ENCODE assay signal across 18 cellular contexts in the genomic region with DNA sequence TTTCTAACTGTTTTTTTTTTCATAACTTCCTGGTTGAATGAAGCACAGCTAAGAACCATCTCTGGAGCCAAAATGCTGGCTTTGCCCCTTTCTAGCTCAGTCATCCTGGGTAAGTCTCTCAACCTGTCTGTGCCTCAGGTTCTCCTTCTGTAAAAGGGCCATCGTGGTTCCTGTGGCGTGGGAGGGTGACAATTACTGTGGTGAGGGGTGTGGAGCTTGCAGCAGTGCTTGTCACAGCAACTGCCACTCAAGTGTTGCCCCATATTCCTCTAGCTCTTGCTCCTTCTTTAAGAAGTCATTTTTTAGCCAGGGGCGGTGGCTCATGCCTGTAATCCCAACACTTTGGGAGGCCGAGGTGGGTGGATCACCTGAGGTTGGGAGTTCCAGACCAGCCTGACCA. TPM values are rescaled to one million over a fixed set of nuclear protein-coding genes. Genes with fewer than 3 reads are reported as not detected.
DNase-seq lines count a peak whose midpoint lies in the region; ATAC-seq, FAIRE-seq and TF ChIP-seq lines count a peak whose summit lies in the region.
"Had no signal": no experiment of that assay in that cellular context is flagged by ENCODE, and none has a peak within 500 bp of the region (broad histone marks: within the 10 kb centered on the region; RNA-seq: fewer than 3 reads in every experiment).

No MANE protein-coding gene starts in this region.

- no peak for FAIRE-seq in K562 (lab: Jason Lieb, UNC)

- peaks cover 12% of the 10 kb centered on the region for H3K27me3 Mint-ChIP-seq in type B pancreatic cell

- H3K36me3 Mint-ChIP-seq in type B pancreatic cell: peaks cover 3% of the 10 kb centered on the region

- TF ChIP-seq RAD21 in K562 (CRISPR knock-in tag; conservative IDR thresholded peaks at IDR 0.05 in 1 of 2, IDR thresholded peaks at IDR 0.05 in 1 of 2): no peak

- ATAC-seq in K562: no peak
- no peak for ATAC-seq in GM18517 (IDR thresholded peaks at IDR 0.05; ENCODE audit: unreplicated experiment)
- ATAC-seq: esophagus mucosa, GM23338, left cardiac atrium, Right ventricle myocardium inferior had no signal

- H3K79me2 ChIP-seq in K562 (ENCODE audit: control insufficient read depth, insufficient read depth, low read length): peaks cover 34% of the 10 kb centered on the region

- intact Hi-C loops in K562 (cut with micrococcal nuclease): no loop called here

- no peaks in the 10 kb centered on the region for H3K4me1 Mint-ChIP-seq in type B pancreatic cell (ENCODE audit: unreplicated experiment)
- H3K4me1 Mint-ChIP-seq: neural crest cell had no signal

- no peak for TF ChIP-seq EP300 in K562 (IDR thresholded peaks at IDR 0.05; ENCODE audit: low read length)

- H3K9me3 Mint-ChIP-seq in type B pancreatic cell: no peaks in the 10 kb centered on the region
- H3K9me3 Mint-ChIP-seq: CD8-positive, alpha-beta memory T cell; GM23338; neural crest cell had no signal

- H3K27ac ChIP-seq in K562 (ENCODE audit: extremely low read depth, low read depth, low read length): no peak overlapping the region
- H3K27ac ChIP-seq: VCaP had no signal

- H3K36me3 ChIP-seq in K562 (ENCODE audit: control insufficient read depth, insufficient read depth, low read length): peaks cover 61% of the 10 kb centered on the region
- H3K36me3 ChIP-seq: uterus had no signal

- no peak overlapping the region for H3K4me2 ChIP-seq in K562 (ENCODE audit: insufficient read depth, low read length)
- H3K4me2 ChIP-seq: GM23338 had no signal

- in situ Hi-C loops in K562 (cut with MboI): no loop called here

- TF ChIP-seq CTCF in K562 (IDR thresholded peaks at IDR 0.05 in 2 of 3, conservative IDR thresholded peaks at IDR 0.05 in 1 of 3; ENCODE audit: insufficient read depth in 2 of 3, low read depth in 1 of 3, low read length in 3 of 3) (no peak), type B pancreatic cell (conservative IDR thresholded peaks at IDR 0.05) (no peak)

- POLR2A ChIA-PET in K562 (lab: Yijun Ruan, JAX): interaction anchor here (0.6 to 5.5 kb wide), 7 partner anchors 8 to 159 kb away, joined by 3 to 50 read pairs (median 6); partner anchors contain the start of genes RNF151, RPS2, TBL3 and TRAF7

- H4K20me1 ChIP-seq in K562 (replicated peaks; ENCODE audit: control insufficient read depth, insufficient read depth, low read length): no peaks in the 10 kb centered on the region; the same call in none of the 2 replicates

- BruUV-seq in K562 (replicated peaks; lab: Mats Ljungman, UMichigan): no TSS peak

- H3K27me3 ChIP-seq in K562 (ENCODE audit: control insufficient read depth in 2 of 2, insufficient read depth in 2 of 2, low read length in 2 of 2): no peaks in the 10 kb centered on the region

- DNase-seq in stimulated activated CD4-positive, alpha-beta T cell treated with anti-CD3 and anti-CD28 coated beads, Interleukin-15, amount 100 ng/mL, for 24 hours: peak; percentile 55
- DNase-seq in stimulated activated CD4-positive, alpha-beta T cell treated with anti-CD3 and anti-CD28 coated beads, Interleukin-2, amount 100 ng/mL, for 48 hours: no peak
- DNase-seq in K562 (ENCODE audit: extremely low read depth in 1 of 4, low spot score in 3 of 4) (no peak), type B pancreatic cell (ENCODE audit: extremely low spot score, unreplicated experiment) (no peak), NCI-H2081 (lab: John Stamatoyannopoulos, UW) (no peak)
- DNase-seq: activated gamma-delta T cell; CD8-positive, alpha-beta memory T cell; central memory CD4-positive, alpha-beta T cell; left cardiac atrium; NCI-H526 treated with DMSO at 0.1 percent for 48 hours; uterus had no signal

- H3K4me1 ChIP-seq in K562 (replicated peaks in 1 of 2; ENCODE audit: control insufficient read depth in 2 of 2, insufficient read depth in 2 of 2, low read length in 2 of 2): peaks cover 20 to 50% of the 10 kb centered on the region in 2 experiments

- H3K9me3 ChIP-seq in K562 (replicated peaks; ENCODE audit: control insufficient read depth, insufficient read depth, low read depth, low read length): no peaks in the 10 kb centered on the region
- H3K9me3 ChIP-seq: uterus had no signal

- peak overlapping the region in 1 of 2 experiments; percentile 75; a peak in 1 of 4 replicates for H3K9ac ChIP-seq in K562 (ENCODE audit: insufficient read depth in 1 of 2, low read depth in 2 of 2, low read length in 2 of 2)

- H3K9me1 ChIP-seq in K562 (ENCODE audit: control insufficient read depth, insufficient read depth, low read length): no peaks in the 10 kb centered on the region

- H3K27ac Mint-ChIP-seq in type B pancreatic cell: peak overlapping the region; percentile 69
- H3K27ac Mint-ChIP-seq: GM23338, progenitor cell of endocrine pancreas had no signal

- no peak overlapping the region for H3K4me3 Mint-ChIP-seq in type B pancreatic cell
- H3K4me3 Mint-ChIP-seq: GM23338 had no signal

- H3K4me3 ChIP-seq in K562: no peak overlapping the region
- H3K4me3 ChIP-seq: GM23338, uterus had no signal

- no peak overlapping the region for H2AFZ ChIP-seq in K562 (ENCODE audit: low read depth, low read length)
- H2AFZ ChIP-seq: GM23338 had no signal

- no peak for TF ChIP-seq POLR2A in K562 (conservative IDR thresholded peaks at IDR 0.05)

- CTCF ChIA-PET in K562 (lab: Yijun Ruan, JAX; ENCODE audit: low intra/inter-chr PET ratio): no interaction called here

- 71% methylated on average over 4 of the region's 4 CpGs for WGBS in K562 (ENCODE audit: insufficient coverage, low coverage, missing lambda C conversion rate)

RNA-seq across cellular contexts. Expression of gene SYNGR3, which starts 6.4 kb away (rescaled TPM):
- 9.9 and 36.5 TPM in 2 replicates for total RNA-seq in K562 (2011; cell fraction: chromatin; rRNA removed; ENCODE audit: low replicate concordance)
- 44.1 and 46.0 TPM in 2 replicates for total RNA-seq in K562 (2011; cell fraction: nucleolus; rRNA removed)
- 27.9 and 32.7 TPM in 2 replicates for total RNA-seq in K562 (2011; cell fraction: nucleoplasm; rRNA removed)
- 69.2 and 110 TPM in 2 replicates for total RNA-seq in K562 (2014; rRNA removed)
- 17.8 and 20.7 TPM in 2 replicates for total RNA-seq in K562 (2014; rRNA removed; fragmentation: Illumina TruSeq; extraction: Trizol)
- total RNA-seq in K562 (2015; rRNA removed; fragmentation: Illumina TruSeq; extraction: Trizol): 24.4 and 28.6 TPM in 2 replicates
- total RNA-seq in K562 (2021): 61.9 and 68.8 TPM in 2 replicates
- polyA plus RNA-seq in K562 (2011; rRNA removed): 36.3 and 38.3 TPM in 2 replicates
- 65.6 and 158 TPM in 2 replicates for polyA plus RNA-seq in K562 (2011; cell fraction: cytosol; rRNA removed)
- 37.4 and 52.6 TPM in 2 replicates for polyA plus RNA-seq in K562 (2011; cell fraction: nucleus; rRNA removed)
- polyA plus RNA-seq in K562 (2012): 49.8 and 53.8 TPM in 2 replicates
- polyA plus RNA-seq in K562 (2014; fragmentation: Illumina TruSeq; extraction: Trizol): 41.5 and 44.1 TPM in 2 replicates
- 1 to 10 TPM; 3.7 to 4.4 TPM for polyA plus RNA-seq in K562 (2014; fragmentation: Nextera tagmentation; extraction: Ambion mirVana)
- polyA plus RNA-seq in K562 (2014; rRNA removed): 47.7 and 69.1 TPM in 2 replicates
- polyA minus RNA-seq in K562 (2011; rRNA and poly(A)+ RNA removed): 14.7 and 22.4 TPM in 2 replicates
- polyA minus RNA-seq in K562 (2011; cell fraction: cytosol; rRNA and poly(A)+ RNA removed): 42.2 and 50.7 TPM in 2 replicates
- 16.2 and 16.4 TPM in 2 replicates for polyA minus RNA-seq in K562 (2011; cell fraction: nucleus; rRNA and poly(A)+ RNA removed)
- 2.4 and 2.5 TPM in 2 replicates for total RNA-seq in type B pancreatic cell (ENCODE audit: low replicate concordance)

RNA-seq across cellular contexts. Expression of gene GFER, which starts 12.2 kb away (rescaled TPM):
- 9.2 and 25.2 TPM in 2 replicates for total RNA-seq in K562 (2011; cell fraction: chromatin; rRNA removed; ENCODE audit: low replicate concordance)
- total RNA-seq in K562 (2011; cell fraction: nucleolus; rRNA removed): 28.7 TPM in 2 replicates
- total RNA-seq in K562 (2011; cell fraction: nucleoplasm; rRNA removed): 18.7 and 18.8 TPM in 2 replicates
- total RNA-seq in K562 (2014; rRNA removed) (46.2 and 67.8 TPM in 2 replicates), K562 (2014; rRNA removed; fragmentation: Illumina TruSeq; extraction: Trizol) (10.1 and 15.6 TPM in 2 replicates), K562 (2015; rRNA removed; fragmentation: Illumina TruSeq; extraction: Trizol) (22.9 and 26.3 TPM in 2 replicates), K562 (2021) (53.7 and 54.7 TPM in 2 replicates), type B pancreatic cell (ENCODE audit: low replicate concordance) (25.3 and 31.6 TPM in 2 replicates)
- polyA plus RNA-seq in K562 (2011; rRNA removed) (16.5 and 28.7 TPM in 2 replicates), K562 (2014; fragmentation: Illumina TruSeq; extraction: Trizol) (19.8 and 24.3 TPM in 2 replicates), K562 (2014; fragmentation: Nextera tagmentation; extraction: Ambion mirVana) (1 to 10 TPM; 4.3 to 5.1 TPM), K562 (2014; rRNA removed) (45.4 and 46.8 TPM in 2 replicates)
- 18.4 and 31.1 TPM in 2 replicates for polyA plus RNA-seq in K562 (2011; cell fraction: cytosol; rRNA removed)
- 30.1 and 38.7 TPM in 2 replicates for polyA plus RNA-seq in K562 (2011; cell fraction: nucleus; rRNA removed)
- polyA plus RNA-seq in K562 (2012): 34.0 and 53.1 TPM in 2 replicates
- 3.4 and 4.4 TPM in 2 replicates for polyA minus RNA-seq in K562 (2011; rRNA and poly(A)+ RNA removed)
- polyA minus RNA-seq in K562 (2011; cell fraction: cytosol; rRNA and poly(A)+ RNA removed): 16.9 and 22.0 TPM in 2 replicates
- 14.0 and 16.9 TPM in 2 replicates for polyA minus RNA-seq in K562 (2011; cell fraction: nucleus; rRNA and poly(A)+ RNA removed)

RNA-seq across cellular contexts. Expression of gene ZNF598, which starts 13.4 kb away (rescaled TPM):
- total RNA-seq in K562 (2011; cell fraction: chromatin; rRNA removed; ENCODE audit: low replicate concordance): 32.9 and 115 TPM in 2 replicates
- 90.6 and 99.4 TPM in 2 replicates for total RNA-seq in K562 (2011; cell fraction: nucleolus; rRNA removed)
- 37.9 and 42.6 TPM in 2 replicates for total RNA-seq in K562 (2011; cell fraction: nucleoplasm; rRNA removed)
- total RNA-seq in K562 (2014; rRNA removed) (39.7 and 50.2 TPM in 2 replicates), K562 (2014; rRNA removed; fragmentation: Illumina TruSeq; extraction: Trizol) (9.7 and 11.1 TPM in 2 replicates), K562 (2015; rRNA removed; fragmentation: Illumina TruSeq; extraction: Trizol) (29.6 and 33.6 TPM in 2 replicates), K562 (2021) (114 and 115 TPM in 2 replicates), type B pancreatic cell (ENCODE audit: low replicate concordance) (43.9 and 46.1 TPM in 2 replicates)
- polyA plus RNA-seq in K562 (2011; rRNA removed) (17.1 and 28.0 TPM in 2 replicates), K562 (2014; fragmentation: Illumina TruSeq; extraction: Trizol) (30.3 and 61.9 TPM in 2 replicates), K562 (2014; fragmentation: Nextera tagmentation; extraction: Ambion mirVana) (under 1 TPM; 0.11 to 0.39 TPM), K562 (2014; rRNA removed) (77.4 and 97.5 TPM in 2 replicates)
- polyA plus RNA-seq in K562 (2011; cell fraction: cytosol; rRNA removed): 35.0 and 75.6 TPM in 2 replicates
- polyA plus RNA-seq in K562 (2011; cell fraction: nucleus; rRNA removed): 103 and 165 TPM in 2 replicates
- polyA plus RNA-seq in K562 (2012): 40.3 and 76.1 TPM in 2 replicates
- polyA minus RNA-seq in K562 (2011; rRNA and poly(A)+ RNA removed): 6.6 and 10.0 TPM in 2 replicates
- 41.5 and 59.8 TPM in 2 replicates for polyA minus RNA-seq in K562 (2011; cell fraction: cytosol; rRNA and poly(A)+ RNA removed)
- polyA minus RNA-seq in K562 (2011; cell fraction: nucleus; rRNA and poly(A)+ RNA removed): 23.7 and 27.3 TPM in 2 replicates

RNA-seq across cellular contexts. Expression of gene NOXO1, which starts 14.9 kb away (rescaled TPM):
- 0.67 TPM in 1 of 2 replicates, not detected in the other for total RNA-seq in K562 (2011; cell fraction: chromatin; rRNA removed; ENCODE audit: low replicate concordance)
- total RNA-seq in K562 (2011; cell fraction: nucleolus; rRNA removed): 0.66 TPM in 1 of 2 replicates, not detected in the other
- not detected in 2 replicates for total RNA-seq in K562 (2011; cell fraction: nucleoplasm; rRNA removed)
- total RNA-seq in K562 (2014; rRNA removed): not detected in 2 replicates
- not detected in 2 replicates for total RNA-seq in K562 (2014; rRNA removed; fragmentation: Illumina TruSeq; extraction: Trizol)
- total RNA-seq in K562 (2015; rRNA removed; fragmentation: Illumina TruSeq; extraction: Trizol): not detected in 2 replicates
- total RNA-seq in K562 (2021): not detected in 2 replicates
- polyA plus RNA-seq in K562 (2011; rRNA removed): not detected in 2 replicates
- not detected in 2 replicates for polyA plus RNA-seq in K562 (2011; cell fraction: cytosol; rRNA removed)
- 0.62 and 0.75 TPM in 2 replicates for polyA plus RNA-seq in K562 (2011; cell fraction: nucleus; rRNA removed)
- polyA plus RNA-seq in K562 (2012): not detected in 2 replicates
- not detected in 2 replicates for polyA plus RNA-seq in K562 (2014; fragmentation: Illumina TruSeq; extraction: Trizol)
- polyA plus RNA-seq in K562 (2014; fragmentation: Nextera tagmentation; extraction: Ambion mirVana): not detected
- polyA plus RNA-seq in K562 (2014; rRNA removed): not detected in 2 replicates
- polyA minus RNA-seq in K562 (2011; rRNA and poly(A)+ RNA removed): not detected in 2 replicates
- not detected in 2 replicates for polyA minus RNA-seq in K562 (2011; cell fraction: cytosol; rRNA and poly(A)+ RNA removed)
- polyA minus RNA-seq in K562 (2011; cell fraction: nucleus; rRNA and poly(A)+ RNA removed): 0.33 TPM in 1 of 2 replicates, not detected in the other
- 0.63 and 2.0 TPM in 2 replicates for total RNA-seq in type B pancreatic cell (ENCODE audit: low replicate concordance)
- total RNA-seq: left cardiac atrium had no signal
- polyA plus RNA-seq: CD8-positive, alpha-beta memory T cell had no signal

RNA-seq across cellular contexts. Expression of gene NPW, which starts 23.4 kb away (rescaled TPM):
- 1.9 TPM in 1 of 2 replicates, not detected in the other for total RNA-seq in K562 (2011; cell fraction: chromatin; rRNA removed; ENCODE audit: low replicate concordance)
- total RNA-seq in K562 (2011; cell fraction: nucleolus; rRNA removed): 7.1 and 10.2 TPM in 2 replicates
- total RNA-seq in K562 (2011; cell fraction: nucleoplasm; rRNA removed): 1.8 and 2.1 TPM in 2 replicates
- total RNA-seq in K562 (2014; rRNA removed) (2.6 and 4.2 TPM in 2 replicates), K562 (2014; rRNA removed; fragmentation: Illumina TruSeq; extraction: Trizol) (not detected in 2 replicates), K562 (2015; rRNA removed; fragmentation: Illumina TruSeq; extraction: Trizol) (0.14 and 0.23 TPM in 2 replicates), K562 (2021) (3.1 and 4.6 TPM in 2 replicates), type B pancreatic cell (ENCODE audit: low replicate concordance) (3.9 and 4.7 TPM in 2 replicates)
- polyA plus RNA-seq in K562 (2011; rRNA removed) (0.31 and 0.32 TPM in 2 replicates), K562 (2014; fragmentation: Illumina TruSeq; extraction: Trizol) (not detected in 2 replicates), K562 (2014; fragmentation: Nextera tagmentation; extraction: Ambion mirVana) (not detected), K562 (2014; rRNA removed) (0.85 and 4.0 TPM in 2 replicates)
- polyA plus RNA-seq in K562 (2011; cell fraction: cytosol; rRNA removed): 0.90 and 6.1 TPM in 2 replicates
- polyA plus RNA-seq in K562 (2011; cell fraction: nucleus; rRNA removed): 0.66 and 1.5 TPM in 2 replicates
- polyA plus RNA-seq in K562 (2012): 1.6 and 1.8 TPM in 2 replicates
- polyA minus RNA-seq in K562 (2011; rRNA and poly(A)+ RNA removed): not detected in 2 replicates
- polyA minus RNA-seq in K562 (2011; cell fraction: cytosol; rRNA and poly(A)+ RNA removed): 1.4 and 2.0 TPM in 2 replicates
- 0.67 and 1.3 TPM in 2 replicates for polyA minus RNA-seq in K562 (2011; cell fraction: nucleus; rRNA and poly(A)+ RNA removed)
- total RNA-seq: Right ventricle myocardium inferior had no signal
- polyA plus RNA-seq: CD8-positive, alpha-beta memory T cell had no signal
